7 cellular contexts compared by ENCODE assay signal in the genomic region with DNA sequence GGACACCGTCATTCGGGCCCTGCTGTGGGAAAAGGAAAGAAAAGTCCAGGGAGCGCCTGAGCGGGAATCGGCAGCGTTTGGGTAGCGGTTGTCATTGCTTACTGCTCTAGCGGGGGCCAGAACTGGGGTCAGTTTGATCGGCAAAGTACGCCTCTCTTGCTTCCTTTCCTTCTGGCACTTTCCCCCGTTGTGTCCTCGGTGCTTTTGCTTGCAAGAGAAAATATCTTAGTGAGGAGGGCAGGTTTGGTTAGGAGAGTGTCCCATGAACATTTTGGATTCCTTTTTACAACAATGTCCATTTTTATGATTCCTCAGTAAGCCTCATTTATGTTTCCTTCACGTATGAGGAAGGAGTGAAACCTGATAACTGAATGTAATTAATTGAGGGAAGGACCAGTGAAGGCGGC. TPM values are rescaled to one million over a fixed set of nuclear protein-coding genes. Genes with fewer than 3 reads are reported as not detected.
DNase-seq lines count a peak whose midpoint lies in the region; ATAC-seq, FAIRE-seq and TF ChIP-seq lines count a peak whose summit lies in the region.

No MANE protein-coding gene starts in this region.

- peaks cover 59% of the 10 kb centered on the region for H3K4me1 Mint-ChIP-seq in chondrocyte (ENCODE audit: low read depth)
- peaks cover 20 to 43% (median 35%) of the 10 kb centered on the region in 3 donors for H3K4me1 Mint-ChIP-seq in naive B cell

- H3K27ac Mint-ChIP-seq in chondrocyte (ENCODE audit: unreplicated experiment) (peak overlapping the region; percentile 93), naive B cell (peak overlapping the region; percentile 13 to 95 (median 84))

- TF ChIP-seq CTCF in chondrocyte (IDR thresholded peaks at IDR 0.05): no peak

- peaks cover 20% of the 10 kb centered on the region for H3K36me3 Mint-ChIP-seq in chondrocyte (ENCODE audit: low read depth)
- H3K36me3 Mint-ChIP-seq in naive B cell: peaks cover 0 to 10% of the 10 kb centered on the region in 2 donors

- H3K27me3 Mint-ChIP-seq in chondrocyte (ENCODE audit: low read depth) (no peaks in the 10 kb centered on the region), naive B cell (no peaks in the 10 kb centered on the region)

- ATAC-seq in naive B cell (ENCODE audit: low read depth in 2 of 2) (no peak), GM21737 (IDR thresholded peaks at IDR 0.05; ENCODE audit: unreplicated experiment) (no peak), HG03460 (IDR thresholded peaks at IDR 0.05; ENCODE audit: unreplicated experiment) (no peak)

- no peak for TF ChIP-seq POLR2A in GM12891 (IDR thresholded peaks at IDR 0.05; ENCODE audit: low read depth, low read length)

- FAIRE-seq in GM12891 (lab: Jason Lieb, UNC): peak; percentile 35

- H3K9me3 Mint-ChIP-seq in chondrocyte (ENCODE audit: low read depth) (no peaks in the 10 kb centered on the region), naive B cell (no peaks in the 10 kb centered on the region)

- DNase-seq in GM12891 (ENCODE audit: insufficient read length, low spot score): no peak
- DNase-seq in NAMALWA (ENCODE audit: low spot score): peak; percentile 43
- DNase-seq in chondrocyte (ENCODE audit: low spot score): no peak
- DNase-seq in naive B cell: no peak
- DNase-seq in stimulated activated CD4-positive, alpha-beta T cell treated with anti-CD3 and anti-CD28 coated beads, Interleukin-1b, Interleukin-23, amount 100 ng/mL, for 48 hours: no peak

- H3K4me3 Mint-ChIP-seq in chondrocyte (ENCODE audit: unreplicated experiment) (peak overlapping the region; percentile 87), naive B cell (peak overlapping the region; percentile 80 to 95 (median 92))

TF ChIP-seq in GM12891, 5 proteins besides CTCF, POLR2A, EP300 and RAD21:
- TF ChIP-seq POLR2AphosphoS5 (IDR thresholded peaks at IDR 0.05; ENCODE audit: low read depth, low read length) (no peak), SPI1 (IDR thresholded peaks at IDR 0.05; ENCODE audit: low read depth, low read length) (no peak), PAX5 (IDR thresholded peaks at IDR 0.05; ENCODE audit: insufficient read depth, low read length, severe bottlenecking) (no peak), TAF1 (IDR thresholded peaks at IDR 0.05; ENCODE audit: low read depth, low read length) (no peak), POU2F2 (IDR thresholded peaks at IDR 0.05; ENCODE audit: low read depth, low read length) (no peak)

RNA-seq across cellular contexts. Expression of a gene that starts 0.7 kb away (rescaled TPM):
- polyA plus RNA-seq in GM12891 (2012; ENCODE audit: low read depth, missing spikeins): 9.7 TPM
- 15.2 to 28.7 TPM (median 17.0 TPM) in 3 replicates for total RNA-seq in chondrocyte
- 10 to 100 TPM in 2 of 6 donors, 1 to 10 TPM in 4; 7.9 to 16.1 (median 9.8) TPM for polyA plus RNA-seq in naive B cell (ENCODE audit: low read depth in 6 of 6)

RNA-seq across cellular contexts. Expression of a gene that starts 58.1 kb away (rescaled TPM):
- polyA plus RNA-seq in GM12891 (2012; ENCODE audit: low read depth, missing spikeins): 12.1 TPM
- total RNA-seq in chondrocyte: 48.3 to 50.8 TPM (median 49.8 TPM) in 3 replicates
- polyA plus RNA-seq in naive B cell (ENCODE audit: low read depth in 6 of 6): 10 to 100 TPM in 1 of 6 donors, 1 to 10 TPM in 4, under 1 TPM in 1; 1.00 to 11.3 (median 8.4) TPM
